8 cellular contexts compared by ENCODE assay signal in genomic region chr21:15826147-15826780, GRCh38.
DNase-seq lines count a peak whose midpoint lies in the region; ATAC-seq and TF ChIP-seq lines count a peak whose summit lies in the region.

No MANE protein-coding gene starts in this region.

- ATAC-seq in HG03280 (IDR thresholded peaks at IDR 0.05; ENCODE audit: unreplicated experiment) (peak; percentile 82), HG03025 (IDR thresholded peaks at IDR 0.05; ENCODE audit: low FRiP score, unreplicated experiment) (no peak)

- H3K4me1 ChIP-seq in SK-N-SH (ENCODE audit: control insufficient read depth in 1 of 2, insufficient read depth in 2 of 2, low read depth in 1 of 2, low read length in 1 of 2), result peaks cover 0 to under 1% of the 10 kb centered on the region in 2 experiments; a peak in 3 of 4 replicates
- H3K4me1 ChIP-seq in esophagus muscularis mucosa, result peaks cover 18 to 29% (median 21%) of the 10 kb centered on the region in 4 donors

- no peaks in the 10 kb centered on the region for H4K20me1 ChIP-seq in SK-N-SH (ENCODE audit: insufficient read depth)

- H3K9me3 Mint-ChIP-seq in neural crest cell, result no peaks in the 10 kb centered on the region

- no peak overlapping the region for H3K4me2 ChIP-seq in SK-N-SH

- no peaks in the 10 kb centered on the region for H3K27me3 ChIP-seq in SK-N-SH (ENCODE audit: insufficient read depth)
- no peaks in the 10 kb centered on the region for H3K27me3 ChIP-seq in esophagus muscularis mucosa

- H3F3A ChIP-seq in SK-N-SH (replicated peaks; ENCODE audit: insufficient read depth), result no peaks in the 10 kb centered on the region

- peaks cover 8 to 21% of the 10 kb centered on the region in 2 experiments for H3K36me3 ChIP-seq in SK-N-SH (replicated peaks in 1 of 2; ENCODE audit: control insufficient read depth in 1 of 2, insufficient read depth in 2 of 2, low read length in 1 of 2)
- peaks cover 0 to 14% (median 3%) of the 10 kb centered on the region in 4 donors for H3K36me3 ChIP-seq in esophagus muscularis mucosa

- TF ChIP-seq EP300 in SK-N-SH (IDR thresholded peaks at IDR 0.05; ENCODE audit: borderline replicate concordance in 1 of 2, low read depth in 1 of 2, low read length in 1 of 2), result no peak
- no peak for TF ChIP-seq EP300 in esophagus muscularis mucosa (IDR thresholded peaks at IDR 0.05)

- in situ Hi-C loops in GM13977 (cut with MboI; ENCODE audit: low pct_unique_long_range_greater_than_20kb, low sequenced_read_pairs, unreplicated experiment), result no loop called here

- no peaks in the 10 kb centered on the region for H3K9me2 ChIP-seq in SK-N-SH

- H3K36me3 Mint-ChIP-seq in neural crest cell (ENCODE audit: low read depth), result peaks cover 2% of the 10 kb centered on the region

- CTCF ChIA-PET in SK-N-SH (lab: Yijun Ruan, JAX), result interaction anchor here (0.6 to 1.1 kb wide), 6 partner anchors 8 to 1455 kb away, joined by 3 to 4 read pairs (median 3); no protein-coding TSS in a partner anchor

- H3K9ac ChIP-seq in SK-N-SH, result no peak overlapping the region

- POLR2A ChIA-PET in SK-N-SH (lab: Yijun Ruan, JAX), result no interaction called here

- TF ChIP-seq RAD21 in SK-N-SH (IDR thresholded peaks at IDR 0.05; ENCODE audit: low read length), result peak; percentile 76

- no peak overlapping the region for H3K4me3 Mint-ChIP-seq in neural crest cell

- intact Hi-C loops in esophagus muscularis mucosa (cut with DNase I), result no loop called here

- no peak overlapping the region for H2AFZ ChIP-seq in SK-N-SH (ENCODE audit: low read depth)

- 76% methylated on average over 5 of the region's 5 CpGs for WGBS in SK-N-SH (ENCODE audit: low lambda C conversion rate)
- WGBS in esophagus muscularis mucosa, result 56% methylated on average over 5 of the region's 5 CpGs

- H3K27ac Mint-ChIP-seq in neural crest cell (ENCODE audit: unreplicated experiment), result no peak overlapping the region

- peak; percentile 24 for DNase-seq in CD1c-positive myeloid dendritic cell (ENCODE audit: extremely low spot score)
- peak; percentile 25 for DNase-seq in GM13977 (ENCODE audit: low spot score)
- peak; percentile 17 for DNase-seq in SK-N-SH
- no peak for DNase-seq in esophagus muscularis mucosa (ENCODE audit: extremely low spot score)
- no peak for DNase-seq in neural crest cell (ENCODE audit: low read depth, low spot score)
- DNase-seq in stimulated activated CD4-positive, alpha-beta T cell treated with anti-CD3 and anti-CD28 coated beads, Interleukin-15, amount 100 ng/mL, for 24 hours, result no peak

- no peaks in the 10 kb centered on the region for H3K79me2 ChIP-seq in SK-N-SH (ENCODE audit: insufficient read depth)

- no peaks in the 10 kb centered on the region for H3K4me1 Mint-ChIP-seq in neural crest cell

- H3K27ac ChIP-seq in SK-N-SH (ENCODE audit: low read depth in 2 of 2, low read length in 1 of 2) (no peak overlapping the region), esophagus muscularis mucosa (replicated peaks in 1 of 4) (peak overlapping the region in 1 of 4 donors; percentile 50)

- peak; percentile 68 for TF ChIP-seq CTCF in GM13977 (IDR thresholded peaks at IDR 0.05; ENCODE audit: extremely low read depth, insufficient read depth, missing control alignments)
- peak; percentile 64 for TF ChIP-seq CTCF in SK-N-SH (IDR thresholded peaks at IDR 0.05)
- peak; percentile 34 to 48 (median 38) for TF ChIP-seq CTCF in esophagus muscularis mucosa (IDR thresholded peaks at IDR 0.05)
- peak; percentile 74 for TF ChIP-seq CTCF in neural crest cell (conservative IDR thresholded peaks at IDR 0.05)

- H3K4me3 ChIP-seq in SK-N-SH (ENCODE audit: low read depth in 2 of 2, low read length in 1 of 2), result no peak overlapping the region; a peak in 1 of 4 replicates
- H3K4me3 ChIP-seq in esophagus muscularis mucosa, result no peak overlapping the region

- TF ChIP-seq POLR2A in esophagus muscularis mucosa (IDR thresholded peaks at IDR 0.05; ENCODE audit: low read depth), result no peak

- H3K27me3 Mint-ChIP-seq in neural crest cell (ENCODE audit: low read depth), result no peaks in the 10 kb centered on the region

- H3K9me3 ChIP-seq in SK-N-SH, result no peaks in the 10 kb centered on the region
- no peaks in the 10 kb centered on the region for H3K9me3 ChIP-seq in esophagus muscularis mucosa

TF ChIP-seq in SK-N-SH, 30 proteins besides CTCF, POLR2A, EP300 and RAD21:
- peak; percentile 57 for TF ChIP-seq SMC3 (IDR thresholded peaks at IDR 0.05; ENCODE audit: low read depth, low read length)
- TF ChIP-seq USF2 (IDR thresholded peaks at IDR 0.05; ENCODE audit: borderline replicate concordance, low read depth, low read length), result no peak
- TF ChIP-seq SIN3A (IDR thresholded peaks at IDR 0.05; ENCODE audit: borderline replicate concordance, low read depth, low read length), result no peak
- no peak for TF ChIP-seq EZH2phosphoT487 (IDR thresholded peaks at IDR 0.05; ENCODE audit: borderline replicate concordance, low read depth)
- TF ChIP-seq TCF12 (IDR thresholded peaks at IDR 0.05), result no peak
- no peak for TF ChIP-seq RCOR1 (IDR thresholded peaks at IDR 0.05; ENCODE audit: low read length)
- no peak for TF ChIP-seq NRF1 (IDR thresholded peaks at IDR 0.05; ENCODE audit: low read depth, low read length)
- TF ChIP-seq RFX5 (IDR thresholded peaks at IDR 0.05; ENCODE audit: low read length), result no peak

Comparison
In these comparisons a context has a peak if more than half of its experiments do, and no peak if none do; other contexts are left out.
1. DNase-seq: peak in CD1c-positive myeloid dendritic cell (single experiment), GM13977 (single experiment) and SK-N-SH (single experiment); none in esophagus muscularis mucosa (single experiment), neural crest cell (single experiment) and stimulated activated CD4-positive, alpha-beta T cell treated with anti-CD3 and anti-CD28 coated beads, Interleukin-15, amount 100 ng/mL, for 24 hours (single experiment).
2. Peak in every context shown above with its lines, with median percentiles within 50 percentile points of each other: CTCF ChIP-seq.